In the genomic region with DNA sequence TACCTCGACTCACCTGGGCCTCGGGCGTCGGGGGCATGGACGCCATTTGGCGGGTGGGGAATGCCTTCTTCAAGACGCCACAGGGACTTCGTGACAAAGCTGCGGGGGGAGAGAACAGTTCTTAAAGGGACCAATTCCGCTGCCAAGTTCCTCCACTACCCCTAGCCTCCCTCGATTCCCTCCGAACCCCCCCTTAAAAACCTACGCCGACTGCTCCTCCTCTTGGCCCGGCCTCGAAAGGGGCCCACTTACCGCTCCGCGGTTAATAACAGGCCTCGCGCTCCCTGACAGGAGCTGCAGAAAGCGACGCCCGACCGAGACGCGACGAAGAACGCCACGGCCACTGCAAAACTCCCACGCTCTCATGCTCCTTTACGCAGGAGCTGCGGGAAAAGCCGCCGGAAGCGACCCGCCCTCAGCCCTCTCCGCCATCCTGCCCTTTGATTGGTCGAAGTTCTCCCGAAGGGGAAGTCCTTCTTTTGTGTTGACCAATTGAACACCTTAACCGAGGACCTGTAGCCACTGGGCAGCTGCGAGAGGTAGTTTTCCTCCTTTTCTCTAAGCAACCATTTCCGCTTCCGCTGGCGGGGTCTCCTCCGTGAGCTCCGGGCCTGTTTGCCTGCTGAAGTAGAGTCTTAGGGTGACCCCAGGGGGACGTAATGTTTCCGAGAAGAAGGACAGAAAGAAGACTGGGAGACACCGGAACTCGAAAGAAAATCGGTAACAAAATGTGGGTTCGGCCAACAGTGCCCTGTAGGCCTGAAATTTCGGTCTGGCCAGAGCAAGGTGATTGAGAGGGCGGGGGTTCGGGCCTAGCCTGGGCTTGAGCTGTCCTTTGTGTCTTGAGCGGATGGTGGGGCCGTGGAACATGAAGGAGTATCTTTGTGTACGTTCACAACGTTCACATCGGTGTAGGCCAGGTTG, we compare ENCODE assay signal across 8 cellular contexts. TPM values are rescaled to one million over a fixed set of nuclear protein-coding genes. Genes with fewer than 3 reads are reported as not detected.
DNase-seq lines count a peak whose midpoint lies in the region; ATAC-seq, FAIRE-seq and TF ChIP-seq lines count a peak whose summit lies in the region.

A gene (plus strand): TSS at position 573 of the 924 bp plus-strand sequence. CDS start 32,548 bp downstream, outside the sequence.
A gene with protein sequence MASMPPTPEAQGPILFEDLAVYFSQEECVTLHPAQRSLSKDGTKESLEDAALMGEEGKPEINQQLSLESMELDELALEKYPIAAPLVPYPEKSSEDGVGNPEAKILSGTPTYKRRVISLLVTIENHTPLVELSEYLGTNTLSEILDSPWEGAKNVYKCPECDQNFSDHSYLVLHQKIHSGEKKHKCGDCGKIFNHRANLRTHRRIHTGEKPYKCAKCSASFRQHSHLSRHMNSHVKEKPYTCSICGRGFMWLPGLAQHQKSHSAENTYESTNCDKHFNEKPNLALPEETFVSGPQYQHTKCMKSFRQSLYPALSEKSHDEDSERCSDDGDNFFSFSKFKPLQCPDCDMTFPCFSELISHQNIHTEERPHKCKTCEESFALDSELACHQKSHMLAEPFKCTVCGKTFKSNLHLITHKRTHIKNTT (minus strand): TSS at position 397 of the 924 bp plus-strand sequence. CDS start 351 bp downstream, at position 46.

- peak within 1 kb of the TSS; percentile 73 for H3K27ac ChIP-seq in A673 (ENCODE audit: low read depth, low read length, poor library complexity, severe bottlenecking)
- H3K27ac ChIP-seq in HepG2 (ENCODE audit: extremely low read length, insufficient read depth, low read length), result peak within 1 kb of the TSS; percentile 78

- no peak within 1 kb of the TSS for H2AFZ ChIP-seq in HepG2 (ENCODE audit: low read length)

- no peaks in the 10 kb centered on the region for H3K27me3 ChIP-seq in A673 (replicated peaks; ENCODE audit: insufficient read depth, low read depth, low read length, poor library complexity)
- H3K27me3 ChIP-seq in HepG2 (ENCODE audit: control insufficient read depth in 1 of 2, insufficient read depth in 2 of 2, low read length in 2 of 2), result no peaks in the 10 kb centered on the region; a peak in 1 of 5 replicates

- POLR2A ChIA-PET in A673 (lab: Charles Lee; ENCODE audit: low non-redundant PET) (interaction anchor here (0.6 to 0.7 kb wide), 2 partner anchors 10 to 36 kb away, joined by 3 to 7 read pairs; no protein-coding TSS in a partner anchor), HepG2 (lab: Yijun Ruan, JAX) (interaction anchor here (1.0 to 3.0 kb wide), 10 partner anchors 9 to 184 kb away, joined by 3 to 46 read pairs (median 5); a partner anchor contains a TSS)

- BruUV-seq in A673 (replicated peaks; lab: Mats Ljungman, UMichigan) (no TSS peak), HepG2 (replicated peaks; lab: Mats Ljungman, UMichigan) (TSS peak; percentile 58)

- in situ Hi-C loops in HepG2 (cut with HindIII; ENCODE audit: extremely low pct_ligation_motif_present, low pct_unique_long_range_greater_than_20kb), result no loop called here

- peak within 1 kb of the TSS; percentile 88 for H3K9ac ChIP-seq in HepG2 (ENCODE audit: insufficient read depth, low read depth, low read length)

- H3K4me2 ChIP-seq in HepG2 (ENCODE audit: low read depth, low read length), result peak within 1 kb of the TSS; percentile 70

- intact Hi-C loops in A673 (cut with micrococcal nuclease; ENCODE audit: unreplicated experiment), result no loop called here
- intact Hi-C loops in HepG2 (cut with micrococcal nuclease; ENCODE audit: unreplicated experiment), result loop anchor here (2.0 to 5.0 kb wide), 2 partner anchors 15 to 41 kb away; a partner anchor contains a TSS

- TF ChIP-seq EP300 in HepG2 (IDR thresholded peaks at IDR 0.05; ENCODE audit: low read depth in 2 of 2, low read length in 2 of 2) (no peak), HepG2 (CRISPR knock-in tag; IDR thresholded peaks at IDR 0.05; ENCODE audit: borderline replicate concordance) (no peak)

- TF ChIP-seq CTCF in A673 (conservative IDR thresholded peaks at IDR 0.05; ENCODE audit: low read depth, low read length), result no peak
- TF ChIP-seq CTCF in HepG2 (CRISPR knock-in tag; IDR thresholded peaks at IDR 0.05), result peak; percentile 2; the same call in 1 of the 2 replicates

- peaks cover under 1% of the 10 kb centered on the region for H3K36me3 ChIP-seq in A673 (ENCODE audit: insufficient read depth, low read length, poor library complexity, severe bottlenecking)
- H3K36me3 ChIP-seq in HepG2 (replicated peaks in 1 of 2; ENCODE audit: control insufficient read depth in 1 of 2, insufficient read depth in 2 of 2, low read length in 2 of 2), result peaks cover 0 to 2% of the 10 kb centered on the region in 2 experiments; a peak in 1 of 5 replicates

- H3K9me3 ChIP-seq in A673 (ENCODE audit: low read depth, low read length, poor library complexity, severe bottlenecking), result no peaks in the 10 kb centered on the region
- H3K9me3 ChIP-seq in HepG2 (ENCODE audit: low read length), result no peaks in the 10 kb centered on the region

- no peaks in the 10 kb centered on the region; the same call in 1 of the 2 replicates for H4K20me1 ChIP-seq in HepG2 (ENCODE audit: insufficient read depth, low read length)

- H3K4me3 ChIP-seq in A673 (ENCODE audit: low read depth, low read length, poor library complexity, severe bottlenecking) (peak within 1 kb of the TSS; percentile 67), HepG2 (replicated peaks in 1 of 3; ENCODE audit: insufficient read depth in 1 of 3, low read depth in 2 of 3, low read length in 3 of 3) (peak within 1 kb of the TSS; percentile 66 to 76 (median 75))

- DNase-seq in A673 (ENCODE audit: low spot score), result peak; percentile 94
- DNase-seq in NCI-H446 treated with DMSO at 0.1 percent for 48 hours (lab: John Stamatoyannopoulos, UW), result peak; percentile 87
- DNase-seq in activated CD4-positive, alpha-beta T cell treated with anti-CD3 and anti-CD28 coated beads, Interleukin-2, amount 50 U/mL, for 4 hours, result peak; percentile 65 to 73
- peak; percentile 91 to 95 for DNase-seq in dermis microvascular lymphatic vessel endothelial cell (ENCODE audit: low read depth in 2 of 2)
- peak; percentile 93 for DNase-seq in HepG2 (ENCODE audit: low spot score)
- peak; percentile 60 to 68 for DNase-seq in stimulated activated CD4-positive, alpha-beta T cell treated with anti-CD3 and anti-CD28 coated beads, Interleukin-2, amount 100 ng/mL, for 48 hours

- peaks cover 42% of the 10 kb centered on the region for H3K79me2 ChIP-seq in HepG2 (ENCODE audit: insufficient read depth, low read length)

- TF ChIP-seq RAD21 in HepG2 (CRISPR knock-in tag; IDR thresholded peaks at IDR 0.05), result no peak

- peak; percentile 93 for FAIRE-seq in HepG2 (lab: Jason Lieb, UNC)

- ATAC-seq in GM18868 (IDR thresholded peaks at IDR 0.05; ENCODE audit: unreplicated experiment), result peak; percentile 84
- peak; percentile 92 for ATAC-seq in HG03139 (IDR thresholded peaks at IDR 0.05; ENCODE audit: unreplicated experiment)
- peak; percentile 94 for ATAC-seq in HepG2

- no peaks in the 10 kb centered on the region for H3K4me1 ChIP-seq in A673 (ENCODE audit: insufficient read depth, low read length, poor library complexity, severe bottlenecking)
- peaks cover 66% of the 10 kb centered on the region for H3K4me1 ChIP-seq in HepG2 (ENCODE audit: insufficient read depth, low read length)

- CTCF ChIA-PET in A673 (lab: Charles Lee) (interaction anchor here (0.6 kb wide), 1 partner anchor 292 kb away, joined by 15 read pairs; no protein-coding TSS in a partner anchor), HepG2 (lab: Yijun Ruan, JAX; ENCODE audit: low intra/inter-chr PET ratio, low total read pairs) (no interaction called here)

- peak; percentile 42 to 69 for TF ChIP-seq POLR2A in HepG2 (IDR thresholded peaks at IDR 0.05; ENCODE audit: insufficient read depth in 1 of 2, low read depth in 2 of 2, low read length in 2 of 2)

- 57% methylated on average over 55 of the region's 61 CpGs for WGBS in HepG2 (ENCODE audit: low lambda C conversion rate)

RNA-seq across cellular contexts. Expression of the first gene that starts in this region (rescaled TPM):
- total RNA-seq in A673 (2021), result 39.4 and 40.7 TPM in 2 replicates
- total RNA-seq in dermis microvascular lymphatic vessel endothelial cell, result 6.8 and 15.4 TPM in 2 replicates
- total RNA-seq in HepG2 (2016; rRNA removed; fragmentation: Illumina TruSeq; extraction: Trizol), result 14.7 and 16.9 TPM in 2 replicates
- 13.0 and 15.0 TPM in 2 replicates for total RNA-seq in HepG2 (2016; cell fraction: cytosol; rRNA removed; fragmentation: Illumina TruSeq; extraction: Trizol; ENCODE audit: low read depth)
- total RNA-seq in HepG2 (2016; cell fraction: insoluble cytoplasmic fraction; rRNA removed; fragmentation: Illumina TruSeq; extraction: Trizol), result 13.7 and 14.1 TPM in 2 replicates
- 21.1 and 21.2 TPM in 2 replicates for total RNA-seq in HepG2 (2016; cell fraction: membrane; rRNA removed; fragmentation: Illumina TruSeq; extraction: Trizol)
- total RNA-seq in HepG2 (2016; cell fraction: nucleus; rRNA removed; fragmentation: Illumina TruSeq; extraction: Trizol), result 17.3 and 20.1 TPM in 2 replicates
- polyA plus RNA-seq in HepG2 (2011; rRNA removed), result 29.9 and 32.0 TPM in 2 replicates
- 19.5 and 30.9 TPM in 2 replicates for polyA plus RNA-seq in HepG2 (2011; cell fraction: cytosol; rRNA removed)
- polyA plus RNA-seq in HepG2 (2011; cell fraction: nucleus; rRNA removed), result 47.2 and 62.5 TPM in 2 replicates
- polyA plus RNA-seq in HepG2 (2012), result 44.9 and 50.3 TPM in 2 replicates
- 21.5 and 26.6 TPM in 2 replicates for polyA plus RNA-seq in HepG2 (2016; cell fraction: cytosol; fragmentation: Illumina TruSeq; extraction: Trizol; ENCODE audit: low read depth)
- 42.7 and 56.8 TPM in 2 replicates for polyA plus RNA-seq in HepG2 (2016; cell fraction: insoluble cytoplasmic fraction; fragmentation: Illumina TruSeq; extraction: Trizol; ENCODE audit: low read depth)
- 47.4 and 51.4 TPM in 2 replicates for polyA plus RNA-seq in HepG2 (2016; cell fraction: membrane; fragmentation: Illumina TruSeq; extraction: Trizol; ENCODE audit: low read depth)
- 68.2 and 80.3 TPM in 2 replicates for polyA plus RNA-seq in HepG2 (2016; cell fraction: nucleus; fragmentation: Illumina TruSeq; extraction: Trizol; ENCODE audit: insufficient read depth, low read depth)
- polyA minus RNA-seq in HepG2 (2011; rRNA and poly(A)+ RNA removed; ENCODE audit: low replicate concordance), result 16.6 and 30.8 TPM in 2 replicates
- polyA minus RNA-seq in HepG2 (2011; cell fraction: cytosol; rRNA and poly(A)+ RNA removed), result 13.0 and 19.4 TPM in 2 replicates
- 26.0 and 27.7 TPM in 2 replicates for polyA minus RNA-seq in HepG2 (2011; cell fraction: nucleus; rRNA and poly(A)+ RNA removed)

RNA-seq across cellular contexts. Expression of the second gene that starts in this region (rescaled TPM):
- total RNA-seq in A673 (2021) (2.4 and 2.8 TPM in 2 replicates), dermis microvascular lymphatic vessel endothelial cell (1.5 and 2.5 TPM in 2 replicates), HepG2 (2016; rRNA removed; fragmentation: Illumina TruSeq; extraction: Trizol) (2.4 and 3.8 TPM in 2 replicates)
- total RNA-seq in HepG2 (2016; cell fraction: cytosol; rRNA removed; fragmentation: Illumina TruSeq; extraction: Trizol; ENCODE audit: low read depth), result 0.40 and 0.53 TPM in 2 replicates
- 2.5 and 3.4 TPM in 2 replicates for total RNA-seq in HepG2 (2016; cell fraction: insoluble cytoplasmic fraction; rRNA removed; fragmentation: Illumina TruSeq; extraction: Trizol)
- 1.6 and 1.7 TPM in 2 replicates for total RNA-seq in HepG2 (2016; cell fraction: membrane; rRNA removed; fragmentation: Illumina TruSeq; extraction: Trizol)
- 3.2 and 3.5 TPM in 2 replicates for total RNA-seq in HepG2 (2016; cell fraction: nucleus; rRNA removed; fragmentation: Illumina TruSeq; extraction: Trizol)
- 1.2 and 1.3 TPM in 2 replicates for polyA plus RNA-seq in HepG2 (2011; rRNA removed)
- 0.58 and 0.96 TPM in 2 replicates for polyA plus RNA-seq in HepG2 (2011; cell fraction: cytosol; rRNA removed)
- polyA plus RNA-seq in HepG2 (2011; cell fraction: nucleus; rRNA removed), result 1.4 and 1.8 TPM in 2 replicates
- polyA plus RNA-seq in HepG2 (2012), result 1.4 TPM in 2 replicates
- polyA plus RNA-seq in HepG2 (2016; cell fraction: cytosol; fragmentation: Illumina TruSeq; extraction: Trizol; ENCODE audit: low read depth), result 0.08 and 0.10 TPM in 2 replicates
- polyA plus RNA-seq in HepG2 (2016; cell fraction: insoluble cytoplasmic fraction; fragmentation: Illumina TruSeq; extraction: Trizol; ENCODE audit: low read depth), result 2.1 and 2.4 TPM in 2 replicates
- polyA plus RNA-seq in HepG2 (2016; cell fraction: membrane; fragmentation: Illumina TruSeq; extraction: Trizol; ENCODE audit: low read depth), result 0.49 and 0.58 TPM in 2 replicates
- 3.1 and 3.4 TPM in 2 replicates for polyA plus RNA-seq in HepG2 (2016; cell fraction: nucleus; fragmentation: Illumina TruSeq; extraction: Trizol; ENCODE audit: insufficient read depth, low read depth)
- polyA minus RNA-seq in HepG2 (2011; rRNA and poly(A)+ RNA removed; ENCODE audit: low replicate concordance), result 1.1 and 1.7 TPM in 2 replicates
- polyA minus RNA-seq in HepG2 (2011; cell fraction: cytosol; rRNA and poly(A)+ RNA removed), result 1.2 and 1.8 TPM in 2 replicates
- 3.9 and 5.2 TPM in 2 replicates for polyA minus RNA-seq in HepG2 (2011; cell fraction: nucleus; rRNA and poly(A)+ RNA removed)

Comparison
In these comparisons a context has a peak if more than half of its experiments do, and no peak if none do; other contexts are left out.
1. Peak in every context shown above with its lines: DNase-seq, ATAC-seq, H3K4me3 ChIP-seq and H3K27ac ChIP-seq.